In genomic region chr1:221740260-221740830, GRCh38 we compare ENCODE assay signal across 9 cellular contexts. TPM values are rescaled to one million over a fixed set of nuclear protein-coding genes. Genes with fewer than 3 reads are reported as not detected.
DNase-seq lines count a peak whose midpoint lies in the region; ATAC-seq, FAIRE-seq and TF ChIP-seq lines count a peak whose summit lies in the region.
"Had no signal": no experiment of that assay in that cellular context is flagged by ENCODE, and none has a peak within 500 bp of the region (broad histone marks: within the 10 kb centered on the region; RNA-seq: fewer than 3 reads in every experiment).

No MANE protein-coding gene starts in this region.

- H3F3A ChIP-seq in OCI-LY1 (ENCODE audit: insufficient read depth, low read length) = no peaks in the 10 kb centered on the region

- no peak overlapping the region for H2AFZ ChIP-seq in OCI-LY1 (ENCODE audit: low read length)

- no peaks in the 10 kb centered on the region for H4K20me1 ChIP-seq in OCI-LY1 (ENCODE audit: insufficient read depth, low read length)

- H3K4me2 ChIP-seq in OCI-LY1 (ENCODE audit: low read length) = peak overlapping the region; percentile 84
- peak overlapping the region; percentile 80 for H3K4me2 ChIP-seq in skeletal muscle satellite cell (ENCODE audit: low read length)

- H3K9ac ChIP-seq in OCI-LY1 (ENCODE audit: low read length) (peak overlapping the region; percentile 75), skeletal muscle satellite cell (ENCODE audit: low read depth, low read length) (peak overlapping the region; percentile 89)

- no peak for TF ChIP-seq CTCF in OCI-LY1 (IDR thresholded peaks at IDR 0.05; ENCODE audit: low read length)
- TF ChIP-seq CTCF in gastroesophageal sphincter (IDR thresholded peaks at IDR 0.05) = no peak

- DNase-seq in GM12891 (ENCODE audit: insufficient read length, low spot score) (no peak), SKM-1 (lab: John Stamatoyannopoulos, UW; ENCODE audit: unreplicated experiment) (no peak)
- DNase-seq: activated gamma-delta T cell treated with Interleukin-2 at 50 U/mL for 16 hours had no signal

- no peak for TF ChIP-seq EP300 in gastroesophageal sphincter (IDR thresholded peaks at IDR 0.05)

- no peaks in the 10 kb centered on the region for H3K9me2 ChIP-seq in OCI-LY1 (ENCODE audit: low read depth, low read length)

- H3K36me3 ChIP-seq in OCI-LY1 (ENCODE audit: insufficient read depth, low read length) = peaks cover 44% of the 10 kb centered on the region
- peaks cover 0 to 16% of the 10 kb centered on the region in 2 donors for H3K36me3 ChIP-seq in gastroesophageal sphincter
- H3K36me3 ChIP-seq in skeletal muscle satellite cell (ENCODE audit: insufficient read depth, low read length) = peaks cover 43% of the 10 kb centered on the region

- no peak overlapping the region for H3K27ac ChIP-seq in OCI-LY1 (ENCODE audit: low read depth, low read length, poor library complexity, severe bottlenecking)
- peak overlapping the region in 3 of 4 donors; percentile 96 to 99 (median 99) for H3K27ac ChIP-seq in gastroesophageal sphincter

- FAIRE-seq in GM12891 (lab: Jason Lieb, UNC) = no peak

- H3K4me1 ChIP-seq in OCI-LY1 (ENCODE audit: insufficient read depth, low read length, severe bottlenecking) (peaks cover 62% of the 10 kb centered on the region), gastroesophageal sphincter (peaks cover 0 to 58% (median 0%) of the 10 kb centered on the region in 3 donors), skeletal muscle satellite cell (ENCODE audit: control insufficient read depth, insufficient read depth, low read length) (peaks cover 43% of the 10 kb centered on the region)

- H3K27me3 ChIP-seq in OCI-LY1 (ENCODE audit: insufficient read depth, low read length) (no peaks in the 10 kb centered on the region), gastroesophageal sphincter (no peaks in the 10 kb centered on the region), skeletal muscle satellite cell (ENCODE audit: control insufficient read depth, insufficient read depth, low read length) (no peaks in the 10 kb centered on the region)

- TF ChIP-seq POLR2A in GM12891 (IDR thresholded peaks at IDR 0.05; ENCODE audit: low read depth, low read length) (no peak), gastroesophageal sphincter (IDR thresholded peaks at IDR 0.05) (no peak)

- ATAC-seq in gastroesophageal sphincter (no peak), GM19395 (IDR thresholded peaks at IDR 0.05; ENCODE audit: unreplicated experiment) (no peak), GM18519 (IDR thresholded peaks at IDR 0.05; ENCODE audit: low FRiP score, unreplicated experiment) (no peak)
- ATAC-seq in activated CD4-positive, CD25-positive, alpha-beta regulatory T cell treated with anti-CD3 and anti-CD28 coated beads, Interleukin-2, amount 50 U/mL, for 24 hours = no peak

- H3K4me3 ChIP-seq in OCI-LY1 (ENCODE audit: low read depth, low read length, poor library complexity, severe bottlenecking) (peak overlapping the region; percentile 77), gastroesophageal sphincter (peak overlapping the region; percentile 68 to 88), skeletal muscle satellite cell (ENCODE audit: low read length) (peak overlapping the region; percentile 79)

- WGBS in gastroesophageal sphincter (ENCODE audit: low coverage in 1 of 2), 2 donors = 5 to 28% methylated on average over 3 to 7 of the region's 7 CpGs

- H3K79me2 ChIP-seq in OCI-LY1 (ENCODE audit: insufficient read depth, low read length) = peaks cover 47% of the 10 kb centered on the region

- H3K9me3 ChIP-seq in OCI-LY1 (ENCODE audit: low read length) (no peaks in the 10 kb centered on the region), gastroesophageal sphincter (no peaks in the 10 kb centered on the region), skeletal muscle satellite cell (replicated peaks; ENCODE audit: low read length) (no peaks in the 10 kb centered on the region)

TF ChIP-seq in GM12891, 5 proteins besides CTCF, POLR2A, EP300 and RAD21:
- TF ChIP-seq SPI1 (IDR thresholded peaks at IDR 0.05; ENCODE audit: low read depth, low read length) = peak; percentile 59
- TF ChIP-seq TAF1 (IDR thresholded peaks at IDR 0.05; ENCODE audit: low read depth, low read length) = no peak

RNA-seq across cellular contexts. Expression of gene DUSP10, which starts 1.5 kb away (rescaled TPM):
- polyA plus RNA-seq in GM12891 (2012; ENCODE audit: low read depth, missing spikeins) = 21.9 TPM
- total RNA-seq in gastroesophageal sphincter = 10 to 100 TPM in 1 of 4 donors, 1 to 10 TPM in 3; 3.5 to 12.0 (median 5.3) TPM
- total RNA-seq in skeletal muscle satellite cell (2012; rRNA removed) = 23.6 and 28.6 TPM in 2 replicates
